23 cellular contexts compared by ENCODE assay signal in the genomic region with DNA sequence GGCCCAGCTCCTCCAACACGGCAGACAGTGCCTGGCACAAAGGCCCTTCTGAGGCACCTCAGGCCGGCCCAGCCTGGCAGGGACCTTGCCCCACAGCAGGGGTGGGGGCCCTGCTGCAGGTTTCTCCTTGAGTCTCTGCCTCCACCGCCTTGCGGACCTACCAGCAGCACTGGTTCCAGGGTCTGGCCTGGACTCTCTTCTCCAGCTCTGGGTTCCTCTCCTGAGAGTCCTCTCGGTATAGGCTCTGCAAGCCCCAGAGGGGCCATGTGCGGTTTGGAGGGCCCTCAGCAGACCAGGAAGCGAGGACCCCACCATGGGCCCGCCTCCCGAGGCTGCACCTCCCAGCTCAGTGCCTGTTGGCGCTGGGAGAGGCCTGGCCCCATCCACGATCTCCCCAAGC. TPM values are rescaled to one million over a fixed set of nuclear protein-coding genes. Genes with fewer than 3 reads are reported as not detected.
A peak's percentile ranks its signal among the peaks of the same experiment; 100 is the strongest.
DNase-seq lines count a peak whose midpoint lies in the region; ATAC-seq lines count a peak whose summit lies in the region.
"Had no signal": no experiment of that assay in that cellular context is flagged by ENCODE, and none has a peak within 500 bp of the region (broad histone marks: within the 10 kb centered on the region; RNA-seq: fewer than 3 reads in every experiment).

No MANE protein-coding gene starts in this region.

- ATAC-seq in HG03442 (IDR thresholded peaks at IDR 0.05; ENCODE audit: unreplicated experiment) = no peak
- ATAC-seq: GM12878 had no signal

- H3K4me1 ChIP-seq in BLaER1 (peaks cover 57% of the 10 kb centered on the region), trophoblast cell (ENCODE audit: control insufficient read depth in 1 of 2, insufficient read depth in 2 of 2, low read length in 2 of 2) (no peaks in the 10 kb centered on the region)
- peaks cover 0 to 55% (median 36%) of the 10 kb centered on the region in 10 experiments; a peak in 15 of 20 replicates for H3K4me1 ChIP-seq in BLaER1 treated with 17β-estradiol and CSF1 and Interleukin-3, amounts not matched to agents 10 nM and 100 nM
- H3K4me1 ChIP-seq: BE2C had no signal

- no peak for DNase-seq in trophoblast cell
- no peak for DNase-seq in putamen (ENCODE audit: low spot score)
- DNase-seq: 8988T; ACHN; BE2C; C1 segment of cervical spinal cord; CD4-positive, alpha-beta memory T cell; CD4-positive, CD25-positive, alpha-beta regulatory T cell; CD8-positive, alpha-beta memory T cell; COR-L47; DMS 273 treated with DMSO at 0.1 percent for 48 hours; DMS153; DMS53; DMS79; DND-41; EL; GDM1 had no signal

- H3K4me2 ChIP-seq in BLaER1 = peak overlapping the region; percentile 69
- peak overlapping the region in 8 of 11 experiments; percentile 46 to 76 (median 63); a peak in 16 of 22 replicates for H3K4me2 ChIP-seq in BLaER1 treated with 17β-estradiol and CSF1 and Interleukin-3, amounts not matched to agents 10 nM and 100 nM
- H3K4me2 ChIP-seq in trophoblast cell (ENCODE audit: low read length) = no peak overlapping the region

- no peak overlapping the region for H3K4ac ChIP-seq in trophoblast cell (ENCODE audit: low read depth, low read length)

- no peak overlapping the region for H3K9ac ChIP-seq in BLaER1
- H3K9ac ChIP-seq in BLaER1 treated with 17β-estradiol and CSF1 and Interleukin-3, amounts not matched to agents 10 nM and 100 nM = no peak overlapping the region
- no peak overlapping the region for H3K9ac ChIP-seq in trophoblast cell (ENCODE audit: low read length)

- H3K9me3 ChIP-seq in BLaER1 (no peaks in the 10 kb centered on the region), trophoblast cell (ENCODE audit: insufficient read depth, low read depth, low read length) (peaks cover 9% of the 10 kb centered on the region)
- peaks cover 0 to 19% (median 0%) of the 10 kb centered on the region in 11 experiments; a peak in 4 of 22 replicates for H3K9me3 ChIP-seq in BLaER1 treated with 17β-estradiol and CSF1 and Interleukin-3, amounts not matched to agents 10 nM and 100 nM (replicated peaks in 1 of 11)
- H3K9me3 ChIP-seq: BE2C had no signal

- no peak overlapping the region for H2BK12ac ChIP-seq in trophoblast cell (ENCODE audit: low read length)

- no peak overlapping the region for H4K91ac ChIP-seq in trophoblast cell (ENCODE audit: low read depth, low read length)

- peaks cover 26% of the 10 kb centered on the region; the same call in 1 of the 2 replicates for H4K20me1 ChIP-seq in BLaER1
- H4K20me1 ChIP-seq in BLaER1 treated with 17β-estradiol and CSF1 and Interleukin-3, amounts not matched to agents 10 nM and 100 nM = peaks cover 0 to 52% (median 0%) of the 10 kb centered on the region in 11 experiments; a peak in 12 of 22 replicates

- no peak overlapping the region for H3K18ac ChIP-seq in trophoblast cell (ENCODE audit: low read length)

- no peak overlapping the region for H4K12ac ChIP-seq in trophoblast cell (ENCODE audit: low read depth, low read length)

- no peaks in the 10 kb centered on the region for H3K79me1 ChIP-seq in trophoblast cell (ENCODE audit: low read length)

- no peak overlapping the region for H4K8ac ChIP-seq in trophoblast cell (ENCODE audit: low read depth, low read length)

- H3K4me3 ChIP-seq in BLaER1 (no peak overlapping the region), trophoblast cell (ENCODE audit: low read depth, low read length) (peak overlapping the region; percentile 13)
- H3K4me3 ChIP-seq in BLaER1 treated with 17β-estradiol and CSF1 and Interleukin-3, amounts not matched to agents 10 nM and 100 nM = no peak overlapping the region
- H3K4me3 ChIP-seq: GM12878 had no signal

- H3K79me2 ChIP-seq in trophoblast cell (ENCODE audit: control insufficient read depth, insufficient read depth, low read length, poor library complexity) = no peaks in the 10 kb centered on the region

- H3K23ac ChIP-seq in trophoblast cell (ENCODE audit: low read length) = no peak overlapping the region

- no CpG with 5 or more reads among the region's 11 CpGs for WGBS in trophoblast cell (ENCODE audit: extremely low coverage, insufficient coverage, insufficient read length)

- H2AK5ac ChIP-seq in trophoblast cell (ENCODE audit: low read length) = no peak overlapping the region

- no peak overlapping the region for H2BK5ac ChIP-seq in trophoblast cell (ENCODE audit: low read depth, low read length, poor library complexity)

- H3K27ac ChIP-seq in BLaER1 (no peak overlapping the region), trophoblast cell (ENCODE audit: low read depth, low read length) (no peak overlapping the region)
- no peak overlapping the region for H3K27ac ChIP-seq in BLaER1 treated with 17β-estradiol and CSF1 and Interleukin-3, amounts not matched to agents 10 nM and 100 nM

- H3K27me3 ChIP-seq in BLaER1 = peaks cover 52% of the 10 kb centered on the region
- H3K27me3 ChIP-seq in BLaER1 treated with 17β-estradiol and CSF1 and Interleukin-3, amounts not matched to agents 10 nM and 100 nM = peaks cover 33 to 60% (median 56%) of the 10 kb centered on the region in 11 experiments
- no peaks in the 10 kb centered on the region for H3K27me3 ChIP-seq in trophoblast cell (ENCODE audit: insufficient read depth, low read length)

- no peak overlapping the region for H2BK120ac ChIP-seq in trophoblast cell (ENCODE audit: insufficient read depth, low read length, poor library complexity)

- H2AFZ ChIP-seq in trophoblast cell (ENCODE audit: insufficient read depth, low read length, poor library complexity) = no peak overlapping the region

- no peak overlapping the region for H3K14ac ChIP-seq in trophoblast cell (ENCODE audit: low read length)

- H3K36me3 ChIP-seq in BLaER1 (no peaks in the 10 kb centered on the region), trophoblast cell (ENCODE audit: control insufficient read depth in 1 of 2, insufficient read depth in 2 of 2, low read length in 2 of 2) (no peaks in the 10 kb centered on the region)
- H3K36me3 ChIP-seq in BLaER1 treated with 17β-estradiol and CSF1 and Interleukin-3, amounts not matched to agents 10 nM and 100 nM = no peaks in the 10 kb centered on the region
- H3K36me3 ChIP-seq: BE2C had no signal

RNA-seq across cellular contexts. Expression of a gene that starts 38.1 kb away (rescaled TPM):
- 0.04 and 0.07 TPM in 2 replicates for polyA plus RNA-seq in trophoblast cell (2013)
- polyA plus RNA-seq: AG04450; CD14-positive monocyte; CD4-positive, alpha-beta memory T cell; CD4-positive, CD25-positive, alpha-beta regulatory T cell; CD8-positive, alpha-beta memory T cell; GM12878 had no signal
